ENCODE assay signal across 2 cellular contexts in the genomic region with DNA sequence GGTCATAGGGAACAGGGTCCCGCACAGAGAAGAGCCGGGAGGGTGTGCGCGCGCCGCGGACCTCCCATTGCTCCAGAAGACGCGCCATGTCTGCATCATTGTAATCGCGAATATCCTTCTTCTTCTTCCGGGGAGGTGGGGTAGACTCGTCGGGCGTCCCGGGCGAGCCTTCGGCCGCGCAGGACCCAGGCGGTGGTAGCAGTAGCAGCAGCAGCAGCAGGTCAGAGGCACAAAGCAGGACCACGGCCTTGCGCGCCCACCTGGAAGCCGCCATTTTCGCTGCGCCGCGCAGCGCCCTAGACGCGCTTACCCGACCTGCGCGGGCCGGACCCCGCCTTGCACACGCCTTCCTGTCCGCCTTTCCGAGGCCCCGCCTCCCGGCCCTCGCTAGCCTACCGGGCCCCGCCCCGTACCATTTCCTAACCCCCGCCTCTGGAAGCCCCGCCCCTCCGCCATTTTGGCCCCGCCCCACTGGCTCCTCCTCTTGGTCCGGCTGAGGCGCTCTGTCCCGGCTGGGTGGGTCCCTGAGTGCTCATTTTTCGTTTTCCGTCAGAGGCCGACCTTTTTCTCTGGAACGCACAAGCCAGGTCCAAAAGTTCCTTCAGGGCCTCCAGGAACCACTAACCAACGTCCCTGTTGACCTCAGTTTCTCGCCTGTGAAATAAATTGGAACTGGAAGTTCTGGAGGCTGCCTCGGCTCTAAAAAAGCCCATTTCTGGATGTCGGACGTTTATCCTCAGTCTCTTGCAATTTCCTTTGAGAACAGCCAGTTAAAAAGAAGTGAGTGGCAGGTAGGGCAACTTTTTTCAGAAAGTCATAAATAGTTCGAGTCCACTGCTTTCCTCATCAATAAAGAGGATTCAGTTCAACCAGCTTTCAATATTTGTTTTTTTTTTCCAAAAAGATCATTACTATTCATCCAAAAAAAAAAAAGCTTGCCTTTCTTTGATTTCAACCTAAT.
TF ChIP-seq lines count a peak whose summit lies in the region.

TSS of gene MESD (minus strand) at position 302 of the 961 bp plus-strand sequence. CDS start at position 274, 28 bp downstream.

TF ChIP-seq in HCT116, 20 proteins besides CTCF, POLR2A, EP300 and RAD21 (continued from another document):
- TF ChIP-seq, protein P1, sequence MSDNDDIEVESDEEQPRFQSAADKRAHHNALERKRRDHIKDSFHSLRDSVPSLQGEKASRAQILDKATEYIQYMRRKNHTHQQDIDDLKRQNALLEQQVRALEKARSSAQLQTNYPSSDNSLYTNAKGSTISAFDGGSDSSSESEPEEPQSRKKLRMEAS (IDR thresholded peaks at IDR 0.05), result peak; percentile 79
- no peak for TF ChIP-seq ZNF274 (IDR thresholded peaks at IDR 0.05; ENCODE audit: low read depth, low read length)

TF ChIP-seq in neural cell, 6 proteins besides CTCF, POLR2A, EP300 and RAD21 (continued from another document):
- TF ChIP-seq, protein P2, sequence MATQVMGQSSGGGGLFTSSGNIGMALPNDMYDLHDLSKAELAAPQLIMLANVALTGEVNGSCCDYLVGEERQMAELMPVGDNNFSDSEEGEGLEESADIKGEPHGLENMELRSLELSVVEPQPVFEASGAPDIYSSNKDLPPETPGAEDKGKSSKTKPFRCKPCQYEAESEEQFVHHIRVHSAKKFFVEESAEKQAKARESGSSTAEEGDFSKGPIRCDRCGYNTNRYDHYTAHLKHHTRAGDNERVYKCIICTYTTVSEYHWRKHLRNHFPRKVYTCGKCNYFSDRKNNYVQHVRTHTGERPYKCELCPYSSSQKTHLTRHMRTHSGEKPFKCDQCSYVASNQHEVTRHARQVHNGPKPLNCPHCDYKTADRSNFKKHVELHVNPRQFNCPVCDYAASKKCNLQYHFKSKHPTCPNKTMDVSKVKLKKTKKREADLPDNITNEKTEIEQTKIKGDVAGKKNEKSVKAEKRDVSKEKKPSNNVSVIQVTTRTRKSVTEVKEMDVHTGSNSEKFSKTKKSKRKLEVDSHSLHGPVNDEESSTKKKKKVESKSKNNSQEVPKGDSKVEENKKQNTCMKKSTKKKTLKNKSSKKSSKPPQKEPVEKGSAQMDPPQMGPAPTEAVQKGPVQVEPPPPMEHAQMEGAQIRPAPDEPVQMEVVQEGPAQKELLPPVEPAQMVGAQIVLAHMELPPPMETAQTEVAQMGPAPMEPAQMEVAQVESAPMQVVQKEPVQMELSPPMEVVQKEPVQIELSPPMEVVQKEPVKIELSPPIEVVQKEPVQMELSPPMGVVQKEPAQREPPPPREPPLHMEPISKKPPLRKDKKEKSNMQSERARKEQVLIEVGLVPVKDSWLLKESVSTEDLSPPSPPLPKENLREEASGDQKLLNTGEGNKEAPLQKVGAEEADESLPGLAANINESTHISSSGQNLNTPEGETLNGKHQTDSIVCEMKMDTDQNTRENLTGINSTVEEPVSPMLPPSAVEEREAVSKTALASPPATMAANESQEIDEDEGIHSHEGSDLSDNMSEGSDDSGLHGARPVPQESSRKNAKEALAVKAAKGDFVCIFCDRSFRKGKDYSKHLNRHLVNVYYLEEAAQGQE (IDR thresholded peaks at IDR 0.05; ENCODE audit: borderline replicate concordance), result peak; percentile 90
- TF ChIP-seq SMC3 (conservative IDR thresholded peaks at IDR 0.05; ENCODE audit: poor library complexity) (no peak), TAF1 (IDR thresholded peaks at IDR 0.05; ENCODE audit: low read depth) (peak; percentile 90)
TF ChIP-seq in neural cell: peak in this region for 4.
